In the genomic region with DNA sequence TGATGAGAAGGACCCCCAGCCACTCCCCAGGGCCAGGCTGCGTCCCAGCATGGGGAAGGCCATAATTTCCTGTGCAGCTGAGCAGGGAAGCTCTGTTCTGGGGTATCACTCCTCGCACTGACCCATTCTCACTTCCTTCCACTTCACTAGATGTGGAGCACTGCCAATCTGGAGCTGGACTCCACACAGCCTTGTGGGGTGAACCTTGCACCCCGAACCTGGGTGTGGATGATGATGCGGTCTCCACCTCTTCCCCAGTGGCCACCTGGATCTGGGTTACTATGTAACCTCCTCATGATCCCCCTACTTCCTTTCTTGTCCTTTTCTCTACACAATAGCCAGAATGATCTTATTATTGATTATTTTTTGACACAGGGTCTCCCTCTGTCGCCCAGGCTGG, we compare ENCODE assay signal across 23 cellular contexts. TPM values are rescaled to one million over a fixed set of nuclear protein-coding genes. Genes with fewer than 3 reads are reported as not detected.
A peak's percentile ranks its signal among the peaks of the same experiment; 100 is the strongest.
DNase-seq lines count a peak whose midpoint lies in the region; ATAC-seq and TF ChIP-seq lines count a peak whose summit lies in the region.
"Had no signal": no experiment of that assay in that cellular context is flagged by ENCODE, and none has a peak within 500 bp of the region (broad histone marks: within the 10 kb centered on the region; RNA-seq: fewer than 3 reads in every experiment).

No MANE protein-coding gene starts in this region.

- in situ Hi-C loops in transverse colon (cut with MboI; ENCODE audit: low pct_ligation_motif_present in 1 of 4, low pct_unique_long_range_greater_than_20kb in 1 of 4, low sequenced_read_pairs in 3 of 4) = loop anchor here in 3 of 4 donors (10.0 kb wide), 2 partner anchors 71 to 151 kb away; partner anchors contain the start of genes LZIC (in 1 of the 3) and NMNAT1 (in 1 of the 3)

- H3K27ac ChIP-seq in esophagus (ENCODE audit: low read depth in 2 of 2, low read length in 1 of 2) (peak overlapping the region; percentile 48 to 69), transverse colon (no peak overlapping the region)
- H3K27ac ChIP-seq: 22Rv1, C4-2B had no signal

- DNase-seq in activated CD4-positive, alpha-beta T cell treated with anti-CD3 and anti-CD28 coated beads, Interleukin-2, amount 10 ng/mL, durations not matched to agents 24 days and 14 days = peak; percentile 52
- no peak for DNase-seq in activated CD4-positive, alpha-beta T cell treated with anti-CD3 and anti-CD28 coated beads, Interleukin-2, amount 10 ng/mL, durations not matched to agents 7 days and 5 days
- no peak for DNase-seq in neural crest cell (ENCODE audit: low read depth, low spot score)
- DNase-seq in transverse colon = peak; percentile 24
- no peak for DNase-seq in NAMALWA (ENCODE audit: low spot score)
- no peak for DNase-seq in activated CD8-positive, alpha-beta T cell treated with anti-CD3 and anti-CD28 coated beads for 36 hours
- DNase-seq in stimulated activated naive CD8-positive, alpha-beta T cell treated with anti-CD3 and anti-CD28 coated beads, Interleukin-15, Interleukin-2, amounts not matched to agents 100 U/mL and 50 U/mL, for 24 hours = no peak
- DNase-seq: Calu3, GDM1, HCEC 1CT, NCI-H1048, NCI-H1436, NCI-H187 treated with DMSO at 0.1 percent for 48 hours, NCI-H2107, NCI-H510A, NCI-H748 treated with DMSO at 0.1 percent for 48 hours had no signal

- TF ChIP-seq CTCF in neural crest cell (conservative IDR thresholded peaks at IDR 0.05) (no peak), transverse colon (IDR thresholded peaks at IDR 0.05) (no peak)
- TF ChIP-seq CTCF in activated CD8-positive, alpha-beta T cell treated with anti-CD3 and anti-CD28 coated beads for 36 hours (IDR thresholded peaks at IDR 0.05) = no peak

- H3K27ac Mint-ChIP-seq in activated CD4-positive, alpha-beta T cell treated with anti-CD3 and anti-CD28 coated beads, Interleukin-2, amount 10 ng/mL, durations not matched to agents 24 days and 14 days = peak overlapping the region; percentile 20
- no peak overlapping the region for H3K27ac Mint-ChIP-seq in activated CD4-positive, alpha-beta T cell treated with anti-CD3 and anti-CD28 coated beads, Interleukin-2, amount 10 ng/mL, durations not matched to agents 7 days and 5 days
- peak overlapping the region; percentile 43 for H3K27ac Mint-ChIP-seq in neural crest cell (ENCODE audit: unreplicated experiment)
- H3K27ac Mint-ChIP-seq in activated CD8-positive, alpha-beta T cell treated with anti-CD3 and anti-CD28 coated beads for 36 hours = no peak overlapping the region
- H3K27ac Mint-ChIP-seq: CD8-positive, alpha-beta memory T cell; GM23338 had no signal

- H3K9me3 Mint-ChIP-seq in activated CD4-positive, alpha-beta T cell treated with anti-CD3 and anti-CD28 coated beads, Interleukin-2, amount 10 ng/mL, durations not matched to agents 24 days and 14 days = no peaks in the 10 kb centered on the region
- H3K9me3 Mint-ChIP-seq in activated CD4-positive, alpha-beta T cell treated with anti-CD3 and anti-CD28 coated beads, Interleukin-2, amount 10 ng/mL, durations not matched to agents 7 days and 5 days = no peaks in the 10 kb centered on the region
- no peaks in the 10 kb centered on the region for H3K9me3 Mint-ChIP-seq in neural crest cell
- no peaks in the 10 kb centered on the region for H3K9me3 Mint-ChIP-seq in activated CD8-positive, alpha-beta T cell treated with anti-CD3 and anti-CD28 coated beads for 36 hours
- H3K9me3 Mint-ChIP-seq: CD8-positive, alpha-beta memory T cell; GM23338 had no signal

- WGBS in esophagus, 2 donors = 89 to 90% methylated on average over 5 of the region's 5 CpGs
- WGBS in transverse colon (ENCODE audit: low coverage in 1 of 2), 2 donors = 76 to 88% methylated on average over 3 to 5 of the region's 5 CpGs

- H3K4me3 Mint-ChIP-seq in activated CD4-positive, alpha-beta T cell treated with anti-CD3 and anti-CD28 coated beads, Interleukin-2, amount 10 ng/mL, durations not matched to agents 24 days and 14 days = no peak overlapping the region
- H3K4me3 Mint-ChIP-seq in activated CD4-positive, alpha-beta T cell treated with anti-CD3 and anti-CD28 coated beads, Interleukin-2, amount 10 ng/mL, durations not matched to agents 7 days and 5 days = no peak overlapping the region
- H3K4me3 Mint-ChIP-seq in neural crest cell = no peak overlapping the region
- no peak overlapping the region for H3K4me3 Mint-ChIP-seq in activated CD8-positive, alpha-beta T cell treated with anti-CD3 and anti-CD28 coated beads for 36 hours
- H3K4me3 Mint-ChIP-seq: CD8-positive, alpha-beta memory T cell; GM23338 had no signal

- CTCF ChIA-PET in activated CD4-positive, alpha-beta T cell treated with anti-CD3 and anti-CD28 coated beads, Interleukin-2, amount 10 ng/mL, durations not matched to agents 7 days and 5 days (lab: Charles Lee) = interaction anchor here (0.6 to 1.1 kb wide), 2 partner anchors 247 to 334 kb away, joined by 3 to 4 read pairs; no protein-coding TSS in a partner anchor
- CTCF ChIA-PET in activated CD8-positive, alpha-beta T cell treated with anti-CD3 and anti-CD28 coated beads for 36 hours (lab: Charles Lee) = interaction anchor here (0.8 to 13.0 kb wide), 11 partner anchors 10 to 247 kb away, joined by 3 to 273 read pairs (median 4); partner anchors contain the start of genes LZIC and NMNAT1

- H3K4me1 ChIP-seq in esophagus (ENCODE audit: control insufficient read depth in 2 of 2, insufficient read depth in 2 of 2, low read length in 1 of 2) (peaks cover 0 to 20% of the 10 kb centered on the region in 2 donors), transverse colon (peaks cover 0 to 21% (median 6%) of the 10 kb centered on the region in 4 donors)

- intact Hi-C loops in activated CD4-positive, alpha-beta T cell treated with anti-CD3 and anti-CD28 coated beads, Interleukin-2, amount 10 ng/mL, durations not matched to agents 24 days and 14 days (cut with micrococcal nuclease) = no loop called here
- intact Hi-C loops in transverse colon (cut with DNase I; ENCODE audit: low total_unique reads) = loop anchor here (10.0 kb wide), 1 partner anchor 461 kb away; no protein-coding TSS in a partner anchor
- intact Hi-C loops in activated CD8-positive, alpha-beta T cell treated with anti-CD3 and anti-CD28 coated beads for 36 hours (cut with micrococcal nuclease) = loop anchor here (10.0 kb wide), 1 partner anchor 161 kb away; the partner anchor contains the start of gene UBE4B

- no peak overlapping the region for H3K4me3 ChIP-seq in esophagus (ENCODE audit: low read depth in 1 of 2, low read length in 2 of 2)
- H3K4me3 ChIP-seq in transverse colon = no peak overlapping the region
- H3K4me3 ChIP-seq: GM23338, MG63 had no signal

- TF ChIP-seq POLR2A in transverse colon (IDR thresholded peaks at IDR 0.05) = no peak

- H3K4me1 Mint-ChIP-seq in activated CD4-positive, alpha-beta T cell treated with anti-CD3 and anti-CD28 coated beads, Interleukin-2, amount 10 ng/mL, durations not matched to agents 24 days and 14 days = peaks cover 4% of the 10 kb centered on the region
- H3K4me1 Mint-ChIP-seq in activated CD4-positive, alpha-beta T cell treated with anti-CD3 and anti-CD28 coated beads, Interleukin-2, amount 10 ng/mL, durations not matched to agents 7 days and 5 days = peaks cover 5% of the 10 kb centered on the region
- peaks cover 20% of the 10 kb centered on the region for H3K4me1 Mint-ChIP-seq in neural crest cell
- peaks cover 4% of the 10 kb centered on the region for H3K4me1 Mint-ChIP-seq in activated CD8-positive, alpha-beta T cell treated with anti-CD3 and anti-CD28 coated beads for 36 hours (ENCODE audit: low read depth)

- H3K36me3 ChIP-seq in esophagus (ENCODE audit: control insufficient read depth in 2 of 2, insufficient read depth in 2 of 2, low read length in 1 of 2) (peaks cover 3 to 14% of the 10 kb centered on the region in 2 donors), transverse colon (no peaks in the 10 kb centered on the region)
- H3K36me3 ChIP-seq: MG63 had no signal

- no peaks in the 10 kb centered on the region for H3K36me3 Mint-ChIP-seq in activated CD4-positive, alpha-beta T cell treated with anti-CD3 and anti-CD28 coated beads, Interleukin-2, amount 10 ng/mL, durations not matched to agents 24 days and 14 days (ENCODE audit: low read depth)
- H3K36me3 Mint-ChIP-seq in activated CD4-positive, alpha-beta T cell treated with anti-CD3 and anti-CD28 coated beads, Interleukin-2, amount 10 ng/mL, durations not matched to agents 7 days and 5 days (ENCODE audit: low read depth) = no peaks in the 10 kb centered on the region
- H3K36me3 Mint-ChIP-seq in neural crest cell (ENCODE audit: low read depth) = no peaks in the 10 kb centered on the region
- no peaks in the 10 kb centered on the region for H3K36me3 Mint-ChIP-seq in activated CD8-positive, alpha-beta T cell treated with anti-CD3 and anti-CD28 coated beads for 36 hours (ENCODE audit: low read depth)

- TF ChIP-seq EP300 in transverse colon (IDR thresholded peaks at IDR 0.05; ENCODE audit: low read depth) = no peak

- H3K9me3 ChIP-seq in esophagus (ENCODE audit: control insufficient read depth in 2 of 2, insufficient read depth in 1 of 2, low read depth in 1 of 2, low read length in 1 of 2) (no peaks in the 10 kb centered on the region), transverse colon (no peaks in the 10 kb centered on the region)
- H3K9me3 ChIP-seq: MG63 had no signal

- H3K27me3 ChIP-seq in esophagus (ENCODE audit: control insufficient read depth in 1 of 2, insufficient read depth in 2 of 2, low read length in 2 of 2) (no peaks in the 10 kb centered on the region), transverse colon (no peaks in the 10 kb centered on the region)
- H3K27me3 ChIP-seq: MG63 had no signal

- no peak for ATAC-seq in activated CD8-positive, alpha-beta T cell treated with anti-CD3 and anti-CD28 coated beads for 36 hours
- no peak for ATAC-seq in stimulated activated naive CD8-positive, alpha-beta T cell treated with anti-CD3 and anti-CD28 coated beads, Interleukin-15, Interleukin-2, amounts not matched to agents 100 U/mL and 50 U/mL, for 24 hours
- ATAC-seq: GM23338, Panc1 had no signal

- POLR2A ChIA-PET in activated CD4-positive, alpha-beta T cell treated with anti-CD3 and anti-CD28 coated beads, Interleukin-2, amount 10 ng/mL, durations not matched to agents 7 days and 5 days (lab: Charles Lee) = no interaction called here
- POLR2A ChIA-PET in activated CD8-positive, alpha-beta T cell treated with anti-CD3 and anti-CD28 coated beads for 36 hours (lab: Charles Lee) = interaction anchor here (1.0 to 1.3 kb wide), 3 partner anchors 10 to 30 kb away, joined by 3 read pairs; no protein-coding TSS in a partner anchor

- H3K27me3 Mint-ChIP-seq in activated CD4-positive, alpha-beta T cell treated with anti-CD3 and anti-CD28 coated beads, Interleukin-2, amount 10 ng/mL, durations not matched to agents 24 days and 14 days = no peaks in the 10 kb centered on the region
- H3K27me3 Mint-ChIP-seq in activated CD4-positive, alpha-beta T cell treated with anti-CD3 and anti-CD28 coated beads, Interleukin-2, amount 10 ng/mL, durations not matched to agents 7 days and 5 days = no peaks in the 10 kb centered on the region
- no peaks in the 10 kb centered on the region for H3K27me3 Mint-ChIP-seq in neural crest cell (ENCODE audit: low read depth)
- H3K27me3 Mint-ChIP-seq in activated CD8-positive, alpha-beta T cell treated with anti-CD3 and anti-CD28 coated beads for 36 hours = no peaks in the 10 kb centered on the region
- H3K27me3 Mint-ChIP-seq: CD8-positive, alpha-beta memory T cell had no signal

RNA-seq across cellular contexts. Expression of gene CTNNBIP1, which starts 36.7 kb away (rescaled TPM):
- total RNA-seq in activated CD4-positive, alpha-beta T cell treated with anti-CD3 and anti-CD28 coated beads, Interleukin-2, amount 10 ng/mL, durations not matched to agents 24 days and 14 days = 5.8 and 7.3 TPM in 2 replicates
- 10 to 100 TPM; 12.2 to 13.9 TPM for total RNA-seq in activated CD4-positive, alpha-beta T cell treated with anti-CD3 and anti-CD28 coated beads, Interleukin-2, amount 10 ng/mL, durations not matched to agents 7 days and 5 days
- polyA plus RNA-seq in esophagus = 100 to 1,000 TPM; 173 to 242 TPM
- total RNA-seq in neural crest cell (74.8 and 75.5 TPM in 2 replicates), transverse colon (10 to 100 TPM in 3 of 4 donors, 1 to 10 TPM in 1; 7.9 to 24.4 (median 15.7) TPM)
- 1 to 10 TPM; 9.0 to 9.6 TPM for total RNA-seq in activated CD8-positive, alpha-beta T cell treated with anti-CD3 and anti-CD28 coated beads for 36 hours

RNA-seq across cellular contexts. Expression of gene CLSTN1, which starts 49.6 kb away (rescaled TPM):
- total RNA-seq in activated CD4-positive, alpha-beta T cell treated with anti-CD3 and anti-CD28 coated beads, Interleukin-2, amount 10 ng/mL, durations not matched to agents 24 days and 14 days = 42.1 and 43.8 TPM in 2 replicates
- total RNA-seq in activated CD4-positive, alpha-beta T cell treated with anti-CD3 and anti-CD28 coated beads, Interleukin-2, amount 10 ng/mL, durations not matched to agents 7 days and 5 days = 100 to 1,000 TPM; 121 to 134 TPM
- polyA plus RNA-seq in esophagus = 10 to 100 TPM; 45.8 to 55.4 TPM
- total RNA-seq in neural crest cell (133 and 136 TPM in 2 replicates), transverse colon (100 to 1,000 TPM; 118 to 191 (median 143) TPM)
- total RNA-seq in activated CD8-positive, alpha-beta T cell treated with anti-CD3 and anti-CD28 coated beads for 36 hours = 10 to 100 TPM; 29.3 to 29.9 TPM

Comparison
In these comparisons a context has a peak if more than half of its experiments do, and no peak if none do; other contexts are left out.
1. DNase-seq: peak in activated CD4-positive, alpha-beta T cell treated with anti-CD3 and anti-CD28 coated beads, Interleukin-2, amount 10 ng/mL, durations not matched to agents 24 days and 14 days (single experiment) and transverse colon (single experiment); none in activated CD4-positive, alpha-beta T cell treated with anti-CD3 and anti-CD28 coated beads, Interleukin-2, amount 10 ng/mL, durations not matched to agents 7 days and 5 days (single experiment), neural crest cell (single experiment), NAMALWA (single experiment), activated CD8-positive, alpha-beta T cell treated with anti-CD3 and anti-CD28 coated beads for 36 hours (single experiment) and stimulated activated naive CD8-positive, alpha-beta T cell treated with anti-CD3 and anti-CD28 coated beads, Interleukin-15, Interleukin-2, amounts not matched to agents 100 U/mL and 50 U/mL, for 24 hours (single experiment).
2. H3K27ac Mint-ChIP-seq: peak in activated CD4-positive, alpha-beta T cell treated with anti-CD3 and anti-CD28 coated beads, Interleukin-2, amount 10 ng/mL, durations not matched to agents 24 days and 14 days (single experiment) and neural crest cell (single experiment); none in activated CD4-positive, alpha-beta T cell treated with anti-CD3 and anti-CD28 coated beads, Interleukin-2, amount 10 ng/mL, durations not matched to agents 7 days and 5 days (single experiment) and activated CD8-positive, alpha-beta T cell treated with anti-CD3 and anti-CD28 coated beads for 36 hours (single experiment).
3. H3K27ac ChIP-seq: peak in esophagus (2 of 2); none in transverse colon (0 of 4).